ENCODE assay signal across 8 cellular contexts in the genomic region with DNA sequence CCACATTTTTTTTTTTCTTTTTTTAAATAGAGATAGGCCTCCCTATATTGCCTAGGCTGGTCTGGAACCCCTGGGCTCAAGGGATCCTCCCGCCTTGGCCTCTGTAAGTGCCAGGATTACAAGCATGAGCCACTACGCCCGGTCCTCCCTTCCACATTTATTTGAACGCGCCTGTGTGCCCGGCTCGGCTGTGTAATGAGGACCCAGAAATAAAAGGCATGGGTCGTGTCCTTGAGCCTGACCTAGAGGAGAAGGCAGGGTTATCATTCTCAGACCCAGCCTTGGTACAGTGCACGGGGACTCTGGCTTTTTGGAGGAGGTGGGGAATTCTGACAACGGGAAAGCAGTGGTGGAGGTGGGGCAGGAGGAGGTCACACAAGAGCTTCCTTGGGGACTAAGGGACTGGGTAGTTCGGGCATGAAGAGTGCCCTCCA. TPM values are rescaled to one million over a fixed set of nuclear protein-coding genes. Genes with fewer than 3 reads are reported as not detected.
DNase-seq lines count a peak whose midpoint lies in the region; ATAC-seq and TF ChIP-seq lines count a peak whose summit lies in the region.

No MANE protein-coding gene starts in this region.

- TF ChIP-seq CTCF in GM10248 (IDR thresholded peaks at IDR 0.05; ENCODE audit: control extremely low read depth, extremely low read depth, low read depth, missing control alignments) (no peak), astrocyte of the spinal cord (IDR thresholded peaks at IDR 0.05; ENCODE audit: low read depth, low read length) (no peak), tibial nerve (IDR thresholded peaks at IDR 0.05) (no peak)

- TF ChIP-seq EP300 in tibial nerve (IDR thresholded peaks at IDR 0.05), result no peak

- 3 to 5% methylated on average over 6 to 10 of the region's 11 CpGs for whole genome bisulfite sequencing in mesodermal cell (ENCODE audit: insufficient coverage in 2 of 2), 2 experiments
- 1% methylated on average over 11 of the region's 11 CpGs for WGBS in tibial nerve, 2 donors

- CTCF ChIA-PET in GM10248 (lab: Yijun Ruan, JAX), result interaction anchor here (1.0 to 4.0 kb wide), 6 partner anchors 11 to 343 kb away, joined by 3 to 15 read pairs (median 6); no protein-coding TSS in a partner anchor

- H3K4me3 ChIP-seq in MG63 (peak overlapping the region; percentile 76), astrocyte of the spinal cord (ENCODE audit: low read depth, low read length) (peak overlapping the region; percentile 60), mesodermal cell (ENCODE audit: extremely low read depth, insufficient read depth, low read length, poor library complexity, severe bottlenecking) (peak overlapping the region; percentile 61), tibial nerve (peak overlapping the region in 2 of 4 donors; percentile 76 to 92)

- no peaks in the 10 kb centered on the region for H3K9me3 ChIP-seq in MG63
- no peaks in the 10 kb centered on the region for H3K9me3 ChIP-seq in mesodermal cell (ENCODE audit: control insufficient read depth, low read length)
- no peaks in the 10 kb centered on the region for H3K9me3 ChIP-seq in tibial nerve

- DNase-seq in GM10248 (ENCODE audit: extremely low spot score) (peak; percentile 13), MG63 (no peak), astrocyte of the spinal cord (ENCODE audit: low read depth, low spot score) (no peak), tibial nerve (ENCODE audit: low spot score in 2 of 2) (no peak), hippocampal formation (lab: John Stamatoyannopoulos, UW) (no peak)

- peaks cover 15% of the 10 kb centered on the region for H3K36me3 ChIP-seq in MG63
- peaks cover 8% of the 10 kb centered on the region for H3K36me3 ChIP-seq in mesodermal cell (ENCODE audit: control insufficient read depth, insufficient read depth, low read length)
- H3K36me3 ChIP-seq in tibial nerve, result no peaks in the 10 kb centered on the region

- ATAC-seq in HG03097 (IDR thresholded peaks at IDR 0.05; ENCODE audit: low FRiP score, unreplicated experiment), result no peak
- ATAC-seq in GM21526 (IDR thresholded peaks at IDR 0.05; ENCODE audit: low FRiP score, unreplicated experiment), result no peak

- POLR2A ChIA-PET in GM10248 (lab: Yijun Ruan, JAX), result no interaction called here

- H3K27me3 ChIP-seq in MG63 (no peaks in the 10 kb centered on the region), tibial nerve (no peaks in the 10 kb centered on the region)

- H3K4me1 ChIP-seq in mesodermal cell (ENCODE audit: control insufficient read depth, insufficient read depth, low read length, poor library complexity, severe bottlenecking) (no peaks in the 10 kb centered on the region), tibial nerve (peaks cover 0 to 20% (median 0%) of the 10 kb centered on the region in 4 donors)

- H3K27ac ChIP-seq in mesodermal cell (ENCODE audit: low read depth, low read length, severe bottlenecking) (peak overlapping the region; percentile 86), tibial nerve (no peak overlapping the region)

- TF ChIP-seq POLR2A in tibial nerve (IDR thresholded peaks at IDR 0.05), result no peak

- in situ Hi-C loops in astrocyte of the spinal cord (cut with HindIII; ENCODE audit: low sequenced_read_pairs), result no loop called here

RNA-seq across cellular contexts. Expression of gene CENPF, which starts 0.8 kb away (rescaled TPM):
- 43.0 and 64.5 TPM in 2 replicates for total RNA-seq in MG63 (2014; rRNA removed; shearing (Covaris generic); ENCODE audit: low replicate concordance)
- polyA plus RNA-seq in mesodermal cell (2013, experiment 1 of 2), result 52.7 TPM
- polyA plus RNA-seq in mesodermal cell (2013, experiment 2 of 2), result 77.4 TPM
- total RNA-seq in tibial nerve, result 1 to 10 TPM in 2 of 4 donors, under 1 TPM in 2; 0.84 to 4.4 (median 1.1) TPM

RNA-seq across cellular contexts. Expression of gene PTPN14, which starts 52.4 kb away (rescaled TPM):
- total RNA-seq in MG63 (2014; rRNA removed; shearing (Covaris generic); ENCODE audit: low replicate concordance), result 41.3 and 45.2 TPM in 2 replicates
- polyA plus RNA-seq in mesodermal cell (2013, experiment 1 of 2), result 20.3 TPM
- 18.1 TPM for polyA plus RNA-seq in mesodermal cell (2013, experiment 2 of 2)
- 10 to 100 TPM; 25.8 to 47.4 (median 38.2) TPM for total RNA-seq in tibial nerve
